In genomic region chr7:69823151-69823744, GRCh38 we compare ENCODE assay signal across 12 cellular contexts.
DNase-seq lines count a peak whose midpoint lies in the region; ATAC-seq and TF ChIP-seq lines count a peak whose summit lies in the region.
"Had no signal": no experiment of that assay in that cellular context is flagged by ENCODE, and none has a peak within 500 bp of the region (broad histone marks: within the 10 kb centered on the region; RNA-seq: fewer than 3 reads in every experiment).

No MANE protein-coding gene starts in this region.

- no peaks in the 10 kb centered on the region for H3K36me3 Mint-ChIP-seq in activated naive CD8-positive, alpha-beta T cell
- no peaks in the 10 kb centered on the region for H3K36me3 Mint-ChIP-seq in activated naive CD8-positive, alpha-beta T cell treated with anti-CD3 and anti-CD28 coated beads for 36 hours
- H3K36me3 Mint-ChIP-seq in T-cell = no peaks in the 10 kb centered on the region

- no peak overlapping the region for H2AFZ ChIP-seq in PC-3 (ENCODE audit: low read length)

- ATAC-seq in T-cell (replicated peaks in 1 of 4) (no peak), PC-3 (no peak), gastrocnemius medialis (no peak)
- ATAC-seq: activated T-cell treated with anti-CD3 and anti-CD28 coated beads, Interleukin-2, amount 50 U/mL, for 72 hours had no signal

- no peak for DNase-seq in activated naive CD8-positive, alpha-beta T cell treated with anti-CD3 and anti-CD28 coated beads for 36 hours
- DNase-seq in NCI-H2029 treated with DMSO at 0.1 percent for 48 hours (lab: John Stamatoyannopoulos, UW) = peak; percentile 91
- DNase-seq in T-cell = no peak
- no peak for DNase-seq in PC-3
- no peak for DNase-seq in GM10248 (ENCODE audit: extremely low spot score)
- DNase-seq in gastrocnemius medialis = no peak
- no peak for DNase-seq in medulla oblongata (ENCODE audit: extremely low spot score)
- DNase-seq: activated T-cell treated with anti-CD3 and anti-CD28 coated beads, Interleukin-2, amount 50 U/mL, for 72 hours; SK-N-SH had no signal

- H3K79me2 ChIP-seq in PC-3 (ENCODE audit: low read length) = no peaks in the 10 kb centered on the region

- no peak overlapping the region for H3K27ac ChIP-seq in PC-3 (ENCODE audit: low read length)
- H3K27ac ChIP-seq in gastrocnemius medialis = no peak overlapping the region
- H3K27ac ChIP-seq: prostate gland had no signal

- in situ Hi-C loops in gastrocnemius medialis (cut with MboI; ENCODE audit: low sequenced_read_pairs in 4 of 4) = no loop called here

- H3K36me3 ChIP-seq in PC-3 (ENCODE audit: low read depth, low read length) (no peaks in the 10 kb centered on the region), gastrocnemius medialis (no peaks in the 10 kb centered on the region)
- H3K36me3 ChIP-seq: prostate gland had no signal

- CTCF ChIA-PET in T-cell (lab: Charles Lee) (no interaction called here), PC-3 (lab: Charles Lee) (no interaction called here), GM10248 (lab: Yijun Ruan, JAX) (interaction anchor here (0.5 to 1.2 kb wide), 2 partner anchors 15 to 118 kb away, joined by 3 to 8 read pairs; no protein-coding TSS in a partner anchor)

- H3K4me3 ChIP-seq in PC-3 (ENCODE audit: low read length) (no peak overlapping the region), gastrocnemius medialis (no peak overlapping the region)
- H3K4me3 ChIP-seq: prostate gland had no signal

- intact Hi-C loops in PC-3 (cut with micrococcal nuclease) (no loop called here), gastrocnemius medialis (cut with DNase I; ENCODE audit: low total_unique reads) (no loop called here)

- H3K27me3 ChIP-seq in PC-3 (ENCODE audit: low read length) = no peaks in the 10 kb centered on the region
- no peaks in the 10 kb centered on the region for H3K27me3 ChIP-seq in gastrocnemius medialis

- POLR2A ChIA-PET in T-cell (lab: Charles Lee) = no interaction called here
- POLR2A ChIA-PET in PC-3 (lab: Charles Lee; ENCODE audit: unreplicated experiment) = no interaction called here
- POLR2A ChIA-PET in GM10248 (lab: Yijun Ruan, JAX) = no interaction called here

- no peaks in the 10 kb centered on the region for H3F3A ChIP-seq in PC-3 (ENCODE audit: low read length, unreplicated experiment)

- no peak overlapping the region for H3K9ac ChIP-seq in PC-3 (ENCODE audit: low read length)
- H3K9ac ChIP-seq: SK-N-SH had no signal

- no peak for TF ChIP-seq CTCF in PC-3 (conservative IDR thresholded peaks at IDR 0.05; ENCODE audit: low read depth, low read length)
- TF ChIP-seq CTCF in GM10248 (IDR thresholded peaks at IDR 0.05; ENCODE audit: control extremely low read depth, extremely low read depth, low read depth, missing control alignments) = no peak
- no peak for TF ChIP-seq CTCF in gastrocnemius medialis (IDR thresholded peaks at IDR 0.05 in 4 of 5, conservative IDR thresholded peaks at IDR 0.05 in 1 of 5)

- no peaks in the 10 kb centered on the region for H4K20me1 ChIP-seq in PC-3 (ENCODE audit: low read length)

- no peak overlapping the region for H3K4me2 ChIP-seq in PC-3 (ENCODE audit: low read length)
- H3K4me2 ChIP-seq: SK-N-SH had no signal

- H3K9me3 Mint-ChIP-seq in activated naive CD8-positive, alpha-beta T cell (ENCODE audit: low read depth) = no peaks in the 10 kb centered on the region
- no peaks in the 10 kb centered on the region for H3K9me3 Mint-ChIP-seq in activated naive CD8-positive, alpha-beta T cell treated with anti-CD3 and anti-CD28 coated beads for 36 hours
- no peaks in the 10 kb centered on the region for H3K9me3 Mint-ChIP-seq in T-cell
- H3K9me3 Mint-ChIP-seq: activated T-cell treated with anti-CD3 and anti-CD28 coated beads, Interleukin-2, amount 50 U/mL, for 72 hours; mesothelial cell of epicardium had no signal

- H3K4me3 Mint-ChIP-seq in activated naive CD8-positive, alpha-beta T cell = peak overlapping the region; percentile 84
- H3K4me3 Mint-ChIP-seq in activated naive CD8-positive, alpha-beta T cell treated with anti-CD3 and anti-CD28 coated beads for 36 hours = no peak overlapping the region
- peak overlapping the region; percentile 66 to 80 (median 76) for H3K4me3 Mint-ChIP-seq in T-cell
- H3K4me3 Mint-ChIP-seq: mesothelial cell of epicardium had no signal

- no peak overlapping the region for H3K27ac Mint-ChIP-seq in activated naive CD8-positive, alpha-beta T cell
- no peak overlapping the region for H3K27ac Mint-ChIP-seq in activated naive CD8-positive, alpha-beta T cell treated with anti-CD3 and anti-CD28 coated beads for 36 hours
- H3K27ac Mint-ChIP-seq in T-cell = peak overlapping the region in 1 of 2 donors; percentile 2
- H3K27ac Mint-ChIP-seq: activated T-cell treated with anti-CD3 and anti-CD28 coated beads, Interleukin-2, amount 50 U/mL, for 72 hours; mesothelial cell of epicardium had no signal

- no TSS peak for BruUV-seq in PC-3 (replicated peaks; lab: Mats Ljungman, UMichigan)

- peaks cover 2% of the 10 kb centered on the region for H3K27me3 Mint-ChIP-seq in activated naive CD8-positive, alpha-beta T cell
- peaks cover 20% of the 10 kb centered on the region for H3K27me3 Mint-ChIP-seq in activated naive CD8-positive, alpha-beta T cell treated with anti-CD3 and anti-CD28 coated beads for 36 hours
- H3K27me3 Mint-ChIP-seq in T-cell = peaks cover 0 to 3% of the 10 kb centered on the region in 2 donors

- no peaks in the 10 kb centered on the region for H3K9me2 ChIP-seq in PC-3 (replicated peaks; ENCODE audit: low read length)
- H3K9me2 ChIP-seq: SK-N-SH had no signal

- H3K4me1 Mint-ChIP-seq in activated naive CD8-positive, alpha-beta T cell (ENCODE audit: low read depth) = peaks cover 8% of the 10 kb centered on the region
- H3K4me1 Mint-ChIP-seq in activated naive CD8-positive, alpha-beta T cell treated with anti-CD3 and anti-CD28 coated beads for 36 hours = peaks cover 15% of the 10 kb centered on the region
- peaks cover 12 to 29% (median 23%) of the 10 kb centered on the region in 3 donors for H3K4me1 Mint-ChIP-seq in T-cell

- H3K9me3 ChIP-seq in PC-3 (ENCODE audit: low read length) (no peaks in the 10 kb centered on the region), gastrocnemius medialis (no peaks in the 10 kb centered on the region)
- H3K9me3 ChIP-seq: prostate gland, SK-N-SH had no signal

- no peaks in the 10 kb centered on the region for H3K4me1 ChIP-seq in PC-3 (ENCODE audit: insufficient read depth, low read length)
- peaks cover 8 to 18% of the 10 kb centered on the region in 2 donors for H3K4me1 ChIP-seq in gastrocnemius medialis
- H3K4me1 ChIP-seq: prostate gland had no signal

- TF ChIP-seq POLR2A in gastrocnemius medialis (IDR thresholded peaks at IDR 0.05) = no peak
